22 cellular contexts compared by ENCODE assay signal in the genomic region with DNA sequence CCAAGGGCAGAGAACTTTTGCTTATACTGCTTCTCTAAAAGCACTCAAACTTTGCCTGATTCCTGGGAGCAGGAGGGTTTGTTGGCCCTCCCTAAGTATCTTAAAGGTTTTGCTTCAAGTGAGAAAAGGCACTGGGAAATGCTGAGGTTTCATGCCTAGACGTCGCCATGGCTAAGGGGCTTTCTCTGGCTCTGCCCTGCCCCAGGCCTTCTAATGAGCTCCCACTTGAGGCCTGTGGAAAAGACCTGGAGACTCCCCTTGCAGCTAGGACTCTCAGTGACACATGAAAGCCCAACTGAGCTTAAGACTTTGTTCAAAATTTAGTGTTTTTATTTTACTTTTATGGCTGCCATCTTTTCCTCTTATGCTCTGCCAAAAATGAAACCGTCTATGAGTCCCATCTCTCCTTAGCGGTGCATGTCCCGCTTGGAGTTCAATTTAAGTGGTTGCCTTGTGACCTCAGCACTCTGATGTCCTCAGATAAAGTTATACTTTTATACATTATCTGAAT. TPM values are rescaled to one million over a fixed set of nuclear protein-coding genes. Genes with fewer than 3 reads are reported as not detected.
DNase-seq lines count a peak whose midpoint lies in the region; ATAC-seq lines count a peak whose summit lies in the region.
"Had no signal": no experiment of that assay in that cellular context is flagged by ENCODE, and none has a peak within 500 bp of the region (broad histone marks: within the 10 kb centered on the region; RNA-seq: fewer than 3 reads in every experiment).

No MANE protein-coding gene starts in this region.

- H3K4me3 Mint-ChIP-seq in activated naive CD4-positive, alpha-beta T cell treated with anti-CD3 and anti-CD28 coated beads, Interleukin-2, amount 10 ng/mL, durations not matched to agents 7 days and 5 days = no peak overlapping the region
- H3K4me3 Mint-ChIP-seq in activated CD8-positive, alpha-beta memory T cell treated with anti-CD3 and anti-CD28 coated beads, Interleukin-2, amount 10 ng/mL, durations not matched to agents 7 days and 5 days = peak overlapping the region; percentile 92
- peak overlapping the region; percentile 79 to 94 (median 86) for H3K4me3 Mint-ChIP-seq in immature natural killer cell
- H3K4me3 Mint-ChIP-seq in stimulated activated naive CD8-positive, alpha-beta T cell treated with anti-CD3 and anti-CD28 coated beads, Interleukin-15, amount 100 ng/mL, for 72 hours = peak overlapping the region; percentile 89 to 92
- H3K4me3 Mint-ChIP-seq: activated B cell treated with CpG ODN at 0.5 μM for 24 hours, H9, neural crest cell had no signal

- H3K36me3 Mint-ChIP-seq in activated naive CD4-positive, alpha-beta T cell treated with anti-CD3 and anti-CD28 coated beads, Interleukin-2, amount 10 ng/mL, durations not matched to agents 7 days and 5 days = no peaks in the 10 kb centered on the region
- peaks cover 68% of the 10 kb centered on the region for H3K36me3 Mint-ChIP-seq in activated CD8-positive, alpha-beta memory T cell treated with anti-CD3 and anti-CD28 coated beads, Interleukin-2, amount 10 ng/mL, durations not matched to agents 7 days and 5 days
- H3K36me3 Mint-ChIP-seq in immature natural killer cell = peaks cover 0 to 16% (median 7%) of the 10 kb centered on the region in 3 donors

- CTCF ChIA-PET in activated naive CD4-positive, alpha-beta T cell treated with anti-CD3 and anti-CD28 coated beads, Interleukin-2, amount 10 ng/mL, durations not matched to agents 7 days and 5 days (lab: Charles Lee) = no interaction called here
- CTCF ChIA-PET in activated CD8-positive, alpha-beta memory T cell treated with anti-CD3 and anti-CD28 coated beads, Interleukin-2, amount 10 ng/mL, durations not matched to agents 7 days and 5 days (lab: Charles Lee) = interaction anchor here (1.3 kb wide), 1 partner anchor 158 kb away, joined by 4 read pairs; no protein-coding TSS in a partner anchor

- peaks cover 18% of the 10 kb centered on the region for H3K27me3 Mint-ChIP-seq in activated naive CD4-positive, alpha-beta T cell treated with anti-CD3 and anti-CD28 coated beads, Interleukin-2, amount 10 ng/mL, durations not matched to agents 7 days and 5 days
- no peaks in the 10 kb centered on the region for H3K27me3 Mint-ChIP-seq in activated CD8-positive, alpha-beta memory T cell treated with anti-CD3 and anti-CD28 coated beads, Interleukin-2, amount 10 ng/mL, durations not matched to agents 7 days and 5 days
- H3K27me3 Mint-ChIP-seq in immature natural killer cell (ENCODE audit: low read depth in 3 of 3) = peaks cover 0 to 11% (median 10%) of the 10 kb centered on the region in 3 donors
- no peaks in the 10 kb centered on the region for H3K27me3 Mint-ChIP-seq in stimulated activated naive CD8-positive, alpha-beta T cell treated with anti-CD3 and anti-CD28 coated beads, Interleukin-15, amount 100 ng/mL, for 72 hours

- DNase-seq in activated naive CD4-positive, alpha-beta T cell treated with anti-CD3 and anti-CD28 coated beads, Interleukin-2, amount 10 ng/mL, durations not matched to agents 7 days and 5 days = no peak
- no peak for DNase-seq in activated naive CD4-positive, alpha-beta T cell treated with Interleukin-2 at 50 U/mL for 16 hours
- DNase-seq in activated CD8-positive, alpha-beta memory T cell treated with anti-CD3 and anti-CD28 coated beads, Interleukin-2, amount 10 ng/mL, durations not matched to agents 7 days and 5 days = peak; percentile 71
- DNase-seq in immature natural killer cell = peak in 2 of 3 donors; percentile 48 to 50
- DNase-seq in stimulated activated naive CD8-positive, alpha-beta T cell treated with anti-CD3 and anti-CD28 coated beads, Interleukin-15, amount 100 ng/mL, for 72 hours = peak; percentile 51 to 67
- DNase-seq in RPMI8226 = no peak
- DNase-seq: ACHN; activated B cell treated with CpG ODN at 0.5 μM for 24 hours; activated effector memory CD4-positive, alpha-beta T cell treated with anti-CD3 and anti-CD28 coated beads, Interleukin-2, amount 50 U/mL, for 16 hours; cerebellar nuclear complex; erythroblast; foreskin melanocyte; H9; Kasumi-1; left lung; midbrain; NCI-H1694 treated with DMSO at 0.1 percent for 48 hours; T-helper 9 cell; testis had no signal

- ATAC-seq in activated CD8-positive, alpha-beta memory T cell treated with anti-CD3 and anti-CD28 coated beads, Interleukin-2, amount 10 ng/mL, durations not matched to agents 7 days and 5 days = peak; percentile 20
- ATAC-seq in stimulated activated naive CD8-positive, alpha-beta T cell treated with anti-CD3 and anti-CD28 coated beads, Interleukin-15, amount 100 ng/mL, for 72 hours = peak; percentile 10
- ATAC-seq in HG02588 (IDR thresholded peaks at IDR 0.05; ENCODE audit: unreplicated experiment) (no peak), HG03135 (IDR thresholded peaks at IDR 0.05; ENCODE audit: unreplicated experiment) (no peak)
- ATAC-seq: left lung had no signal

- peak overlapping the region; percentile 1 for H3K27ac Mint-ChIP-seq in activated naive CD4-positive, alpha-beta T cell treated with anti-CD3 and anti-CD28 coated beads, Interleukin-2, amount 10 ng/mL, durations not matched to agents 7 days and 5 days
- H3K27ac Mint-ChIP-seq in activated CD8-positive, alpha-beta memory T cell treated with anti-CD3 and anti-CD28 coated beads, Interleukin-2, amount 10 ng/mL, durations not matched to agents 7 days and 5 days = peak overlapping the region; percentile 98
- peak overlapping the region; percentile 86 to 98 (median 96) for H3K27ac Mint-ChIP-seq in immature natural killer cell
- peak overlapping the region; percentile 95 to 100 for H3K27ac Mint-ChIP-seq in stimulated activated naive CD8-positive, alpha-beta T cell treated with anti-CD3 and anti-CD28 coated beads, Interleukin-15, amount 100 ng/mL, for 72 hours
- H3K27ac Mint-ChIP-seq: activated B cell treated with CpG ODN at 0.5 μM for 24 hours, H9 had no signal

- H3K9me3 Mint-ChIP-seq in activated naive CD4-positive, alpha-beta T cell treated with anti-CD3 and anti-CD28 coated beads, Interleukin-2, amount 10 ng/mL, durations not matched to agents 7 days and 5 days = no peaks in the 10 kb centered on the region
- H3K9me3 Mint-ChIP-seq in activated CD8-positive, alpha-beta memory T cell treated with anti-CD3 and anti-CD28 coated beads, Interleukin-2, amount 10 ng/mL, durations not matched to agents 7 days and 5 days (ENCODE audit: low read depth) = peaks cover 7% of the 10 kb centered on the region
- peaks cover 0 to 5% (median 0%) of the 10 kb centered on the region in 6 donors for H3K9me3 Mint-ChIP-seq in immature natural killer cell
- peaks cover 8 to 10% of the 10 kb centered on the region in 2 donors for H3K9me3 Mint-ChIP-seq in stimulated activated naive CD8-positive, alpha-beta T cell treated with anti-CD3 and anti-CD28 coated beads, Interleukin-15, amount 100 ng/mL, for 72 hours
- H3K9me3 Mint-ChIP-seq: activated B cell treated with CpG ODN at 0.5 μM for 24 hours had no signal

- peaks cover 12% of the 10 kb centered on the region for H3K4me1 Mint-ChIP-seq in activated naive CD4-positive, alpha-beta T cell treated with anti-CD3 and anti-CD28 coated beads, Interleukin-2, amount 10 ng/mL, durations not matched to agents 7 days and 5 days
- peaks cover 46% of the 10 kb centered on the region for H3K4me1 Mint-ChIP-seq in activated CD8-positive, alpha-beta memory T cell treated with anti-CD3 and anti-CD28 coated beads, Interleukin-2, amount 10 ng/mL, durations not matched to agents 7 days and 5 days
- H3K4me1 Mint-ChIP-seq in immature natural killer cell = peaks cover 57 to 63% of the 10 kb centered on the region in 2 donors
- peaks cover 50% of the 10 kb centered on the region for H3K4me1 Mint-ChIP-seq in stimulated activated naive CD8-positive, alpha-beta T cell treated with anti-CD3 and anti-CD28 coated beads, Interleukin-15, amount 100 ng/mL, for 72 hours
- H3K4me1 Mint-ChIP-seq: activated B cell treated with CpG ODN at 0.5 μM for 24 hours, neural crest cell had no signal

RNA-seq across cellular contexts. Expression of a gene that starts 49.3 kb away (rescaled TPM):
- under 1 TPM; 0.58 to 0.87 TPM for total RNA-seq in activated CD8-positive, alpha-beta memory T cell treated with anti-CD3 and anti-CD28 coated beads, Interleukin-2, amount 10 ng/mL, durations not matched to agents 7 days and 5 days
- under 1 TPM; 0.24 to 0.30 (median 0.29) TPM for polyA plus RNA-seq in immature natural killer cell

RNA-seq across cellular contexts. Expression of a gene that starts 58.4 kb away (rescaled TPM):
- total RNA-seq in activated CD8-positive, alpha-beta memory T cell treated with anti-CD3 and anti-CD28 coated beads, Interleukin-2, amount 10 ng/mL, durations not matched to agents 7 days and 5 days = 10 to 100 TPM; 53.3 to 77.2 TPM
- polyA plus RNA-seq in immature natural killer cell = 10 to 100 TPM; 54.7 to 72.5 (median 58.7) TPM

Comparison
In these comparisons a context has a peak if more than half of its experiments do, and no peak if none do; other contexts are left out.
1. DNase-seq: peak in activated CD8-positive, alpha-beta memory T cell treated with anti-CD3 and anti-CD28 coated beads, Interleukin-2, amount 10 ng/mL, durations not matched to agents 7 days and 5 days (single experiment), immature natural killer cell (2 of 3) and stimulated activated naive CD8-positive, alpha-beta T cell treated with anti-CD3 and anti-CD28 coated beads, Interleukin-15, amount 100 ng/mL, for 72 hours (2 of 2); none in activated naive CD4-positive, alpha-beta T cell treated with anti-CD3 and anti-CD28 coated beads, Interleukin-2, amount 10 ng/mL, durations not matched to agents 7 days and 5 days (single experiment), activated naive CD4-positive, alpha-beta T cell treated with Interleukin-2 at 50 U/mL for 16 hours (single experiment) and RPMI8226 (single experiment).
2. H3K27ac Mint-ChIP-seq: peak in every context shown above with its lines; median percentile 98 in activated CD8-positive, alpha-beta memory T cell treated with anti-CD3 and anti-CD28 coated beads, Interleukin-2, amount 10 ng/mL, durations not matched to agents 7 days and 5 days; 98 in stimulated activated naive CD8-positive, alpha-beta T cell treated with anti-CD3 and anti-CD28 coated beads, Interleukin-15, amount 100 ng/mL, for 72 hours; 96 in immature natural killer cell; 1 in activated naive CD4-positive, alpha-beta T cell treated with anti-CD3 and anti-CD28 coated beads, Interleukin-2, amount 10 ng/mL, durations not matched to agents 7 days and 5 days.
3. ATAC-seq: peak in activated CD8-positive, alpha-beta memory T cell treated with anti-CD3 and anti-CD28 coated beads, Interleukin-2, amount 10 ng/mL, durations not matched to agents 7 days and 5 days (single experiment) and stimulated activated naive CD8-positive, alpha-beta T cell treated with anti-CD3 and anti-CD28 coated beads, Interleukin-15, amount 100 ng/mL, for 72 hours (single experiment); none in HG02588 (single experiment) and HG03135 (single experiment).